ENCODE assay signal across 8 cellular contexts in genomic region chr16:49754495-49755290, GRCh38.
DNase-seq lines count a peak whose midpoint lies in the region; ATAC-seq and TF ChIP-seq lines count a peak whose summit lies in the region.

No MANE protein-coding gene starts in this region.

- no peak for TF ChIP-seq CTCF in endothelial cell (IDR thresholded peaks at IDR 0.05; ENCODE audit: unreplicated experiment)
- no peak for TF ChIP-seq CTCF in GM10248 (IDR thresholded peaks at IDR 0.05; ENCODE audit: control extremely low read depth, extremely low read depth, low read depth, missing control alignments)

- H3K27me3 Mint-ChIP-seq in activated T-cell treated with anti-CD3 and anti-CD28 coated beads, Interleukin-2, amount 50 U/mL, for 4 hours (ENCODE audit: low read depth), result peaks cover 46% of the 10 kb centered on the region
- peaks cover 48% of the 10 kb centered on the region for H3K27me3 Mint-ChIP-seq in activated T-cell treated with anti-CD3 and anti-CD28 coated beads, Interleukin-2, amount 50 U/mL, for 24 hours
- peaks cover 16% of the 10 kb centered on the region for H3K27me3 Mint-ChIP-seq in endothelial cell (ENCODE audit: unreplicated experiment)

- 39% methylated on average over 20 of the region's 20 CpGs for WGBS in urinary bladder

- H3K27ac ChIP-seq in urinary bladder (ENCODE audit: low read depth), result no peak overlapping the region

- no peaks in the 10 kb centered on the region for H3K36me3 Mint-ChIP-seq in activated T-cell treated with anti-CD3 and anti-CD28 coated beads, Interleukin-2, amount 50 U/mL, for 4 hours (ENCODE audit: insufficient read depth)
- no peaks in the 10 kb centered on the region for H3K36me3 Mint-ChIP-seq in activated T-cell treated with anti-CD3 and anti-CD28 coated beads, Interleukin-2, amount 50 U/mL, for 24 hours (ENCODE audit: low read depth)
- H3K36me3 Mint-ChIP-seq in endothelial cell (ENCODE audit: low read depth, unreplicated experiment), result peaks cover 4% of the 10 kb centered on the region

- H3K4me1 Mint-ChIP-seq in activated T-cell treated with anti-CD3 and anti-CD28 coated beads, Interleukin-2, amount 50 U/mL, for 4 hours (ENCODE audit: low read depth), result peaks cover 6% of the 10 kb centered on the region
- H3K4me1 Mint-ChIP-seq in activated T-cell treated with anti-CD3 and anti-CD28 coated beads, Interleukin-2, amount 50 U/mL, for 24 hours (ENCODE audit: low read depth), result peaks cover 9% of the 10 kb centered on the region
- H3K4me1 Mint-ChIP-seq in endothelial cell (ENCODE audit: unreplicated experiment), result peaks cover 45% of the 10 kb centered on the region

- ATAC-seq in activated T-cell treated with anti-CD3 and anti-CD28 coated beads, Interleukin-2, amount 50 U/mL, for 4 hours, result no peak
- no peak for ATAC-seq in GM21423 (IDR thresholded peaks at IDR 0.05; ENCODE audit: unreplicated experiment)

- no peak for DNase-seq in activated T-cell treated with anti-CD3 and anti-CD28 coated beads, Interleukin-2, amount 50 U/mL, for 4 hours
- no peak for DNase-seq in activated T-cell treated with anti-CD3 and anti-CD28 coated beads, Interleukin-2, amount 50 U/mL, for 24 hours
- DNase-seq in endothelial cell (ENCODE audit: low spot score), result peak; percentile 56
- DNase-seq in mucosa of gallbladder (ENCODE audit: low spot score), result peak; percentile 11
- no peak for DNase-seq in NCI-H128 (lab: John Stamatoyannopoulos, UW; ENCODE audit: unreplicated experiment)
- no peak for DNase-seq in GM10248 (ENCODE audit: extremely low spot score)

- peak overlapping the region; percentile 39 for H3K4me3 Mint-ChIP-seq in activated T-cell treated with anti-CD3 and anti-CD28 coated beads, Interleukin-2, amount 50 U/mL, for 4 hours
- no peak overlapping the region for H3K4me3 Mint-ChIP-seq in activated T-cell treated with anti-CD3 and anti-CD28 coated beads, Interleukin-2, amount 50 U/mL, for 24 hours
- peak overlapping the region; percentile 80 for H3K4me3 Mint-ChIP-seq in endothelial cell (ENCODE audit: unreplicated experiment)

- H3K4me3 ChIP-seq in urinary bladder (ENCODE audit: low read depth, low read length), result peak overlapping the region; percentile 38

- no peaks in the 10 kb centered on the region for H3K36me3 ChIP-seq in urinary bladder (ENCODE audit: insufficient read depth)

- H3K9me3 Mint-ChIP-seq in activated T-cell treated with anti-CD3 and anti-CD28 coated beads, Interleukin-2, amount 50 U/mL, for 4 hours, result no peaks in the 10 kb centered on the region
- H3K9me3 Mint-ChIP-seq in activated T-cell treated with anti-CD3 and anti-CD28 coated beads, Interleukin-2, amount 50 U/mL, for 24 hours, result no peaks in the 10 kb centered on the region
- H3K9me3 Mint-ChIP-seq in endothelial cell (ENCODE audit: unreplicated experiment), result no peaks in the 10 kb centered on the region

- no peak overlapping the region for H3K27ac Mint-ChIP-seq in activated T-cell treated with anti-CD3 and anti-CD28 coated beads, Interleukin-2, amount 50 U/mL, for 24 hours
- peak overlapping the region; percentile 89 for H3K27ac Mint-ChIP-seq in endothelial cell (ENCODE audit: unreplicated experiment)

- H3K4me1 ChIP-seq in urinary bladder (ENCODE audit: insufficient read depth), result no peaks in the 10 kb centered on the region

- POLR2A ChIA-PET in GM10248 (lab: Yijun Ruan, JAX), result no interaction called here

- CTCF ChIA-PET in GM10248 (lab: Yijun Ruan, JAX), result interaction anchor here (0.8 to 1.2 kb wide), 2 partner anchors 36 to 218 kb away, joined by 3 read pairs; no protein-coding TSS in a partner anchor

Comparison
In these comparisons a context has a peak if more than half of its experiments do, and no peak if none do; other contexts are left out.
1. DNase-seq: peak in endothelial cell (single experiment) and mucosa of gallbladder (single experiment); none in activated T-cell treated with anti-CD3 and anti-CD28 coated beads, Interleukin-2, amount 50 U/mL, for 4 hours (single experiment), activated T-cell treated with anti-CD3 and anti-CD28 coated beads, Interleukin-2, amount 50 U/mL, for 24 hours (single experiment), NCI-H128 (single experiment) and GM10248 (single experiment).